16 cellular contexts compared by ENCODE assay signal in the genomic region with DNA sequence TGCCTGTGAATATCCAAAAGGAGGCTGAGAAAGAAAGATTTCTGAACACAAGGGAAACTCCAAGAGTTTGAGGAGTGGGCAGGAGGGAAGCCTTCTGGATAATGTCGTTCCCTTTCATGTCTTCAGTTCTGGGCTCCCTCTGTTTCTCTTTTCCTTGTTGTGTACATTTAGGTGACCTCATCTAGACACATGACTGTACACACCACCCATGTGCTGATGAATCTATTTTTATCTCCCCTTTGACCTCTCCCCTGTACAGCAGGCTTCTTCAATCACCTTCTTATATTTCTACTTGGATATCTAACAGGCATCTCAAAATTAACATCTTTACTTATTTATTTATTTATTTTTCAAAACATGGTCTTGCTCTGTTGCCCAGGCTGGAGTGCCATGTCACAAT.
DNase-seq lines count a peak whose midpoint lies in the region; ATAC-seq, FAIRE-seq and TF ChIP-seq lines count a peak whose summit lies in the region.
"Had no signal": no experiment of that assay in that cellular context is flagged by ENCODE, and none has a peak within 500 bp of the region (broad histone marks: within the 10 kb centered on the region; RNA-seq: fewer than 3 reads in every experiment).

No MANE protein-coding gene starts in this region.

- WGBS in HepG2 (ENCODE audit: low lambda C conversion rate): 20% methylated on average over 1 of the region's 1 CpG
- WGBS in right lobe of liver (ENCODE audit: insufficient coverage, low coverage, low lambda C conversion rate, missing lambda C conversion rate): 100% methylated on average over 1 of the region's 1 CpG

- H3K4me3 Mint-ChIP-seq in activated CD8-positive, alpha-beta T cell treated with anti-CD3 and anti-CD28 coated beads for 36 hours: no peak overlapping the region
- peak overlapping the region in 1 of 2 donors; percentile 79 for H3K4me3 Mint-ChIP-seq in effector memory CD8-positive, alpha-beta T cell
- H3K4me3 Mint-ChIP-seq: CD14-positive monocyte, GM23338 had no signal

- TF ChIP-seq POLR2A in HepG2 (IDR thresholded peaks at IDR 0.05; ENCODE audit: insufficient read depth in 1 of 2, low read depth in 2 of 2, low read length in 2 of 2) (no peak), right lobe of liver (IDR thresholded peaks at IDR 0.05) (no peak)

- H3K27me3 Mint-ChIP-seq in activated CD8-positive, alpha-beta T cell treated with anti-CD3 and anti-CD28 coated beads for 36 hours: no peaks in the 10 kb centered on the region
- no peaks in the 10 kb centered on the region for H3K27me3 Mint-ChIP-seq in effector memory CD8-positive, alpha-beta T cell

- CTCF ChIA-PET in HepG2 (lab: Yijun Ruan, JAX; ENCODE audit: low intra/inter-chr PET ratio, low total read pairs): no interaction called here
- CTCF ChIA-PET in activated CD8-positive, alpha-beta T cell treated with anti-CD3 and anti-CD28 coated beads for 36 hours (lab: Charles Lee): no interaction called here

- no peaks in the 10 kb centered on the region for H3K79me2 ChIP-seq in HepG2 (ENCODE audit: insufficient read depth, low read length)

- peak overlapping the region; percentile 46 for H3K27ac Mint-ChIP-seq in activated CD8-positive, alpha-beta T cell treated with anti-CD3 and anti-CD28 coated beads for 36 hours
- H3K27ac Mint-ChIP-seq in effector memory CD8-positive, alpha-beta T cell: peak overlapping the region; percentile 100
- H3K27ac Mint-ChIP-seq: CD14-positive monocyte, GM23338 had no signal

- POLR2A ChIA-PET in HepG2 (lab: Yijun Ruan, JAX): no interaction called here
- POLR2A ChIA-PET in activated CD8-positive, alpha-beta T cell treated with anti-CD3 and anti-CD28 coated beads for 36 hours (lab: Charles Lee): interaction anchor here (1.5 kb wide), 1 partner anchor 12 kb away, joined by 6 read pairs; no protein-coding TSS in a partner anchor

- BruUV-seq in HepG2 (replicated peaks; lab: Mats Ljungman, UMichigan): no TSS peak

- H3K36me3 Mint-ChIP-seq in activated CD8-positive, alpha-beta T cell treated with anti-CD3 and anti-CD28 coated beads for 36 hours (ENCODE audit: low read depth): no peaks in the 10 kb centered on the region
- H3K36me3 Mint-ChIP-seq in effector memory CD8-positive, alpha-beta T cell (ENCODE audit: insufficient read depth): peaks cover 14% of the 10 kb centered on the region
- H3K36me3 Mint-ChIP-seq: CD14-positive monocyte had no signal

- no peak for DNase-seq in HepG2 (ENCODE audit: low spot score)
- no peak for DNase-seq in right lobe of liver
- no peak for DNase-seq in activated CD8-positive, alpha-beta T cell treated with anti-CD3 and anti-CD28 coated beads for 36 hours
- DNase-seq in effector memory CD8-positive, alpha-beta T cell: no peak
- DNase-seq in stimulated activated naive CD4-positive, alpha-beta T cell (lab: John Stamatoyannopoulos, UW): no peak
- DNase-seq in mucosa of gallbladder (ENCODE audit: low spot score): no peak
- DNase-seq: GF-D8, MG63, NCI-H1105, NCI-H1694 treated with DMSO at 0.1 percent for 48 hours, NCI-H69, PC-3 had no signal

- H3K4me1 ChIP-seq in HepG2 (ENCODE audit: insufficient read depth, low read length) (no peaks in the 10 kb centered on the region), right lobe of liver (no peaks in the 10 kb centered on the region)

- no peaks in the 10 kb centered on the region for H3K36me3 ChIP-seq in HepG2 (replicated peaks in 1 of 2; ENCODE audit: control insufficient read depth in 1 of 2, insufficient read depth in 2 of 2, low read length in 2 of 2)
- no peaks in the 10 kb centered on the region for H3K36me3 ChIP-seq in right lobe of liver
- H3K36me3 ChIP-seq: MG63 had no signal

- peaks cover 25% of the 10 kb centered on the region for H3K4me1 Mint-ChIP-seq in activated CD8-positive, alpha-beta T cell treated with anti-CD3 and anti-CD28 coated beads for 36 hours (ENCODE audit: low read depth)
- H3K4me1 Mint-ChIP-seq in effector memory CD8-positive, alpha-beta T cell (ENCODE audit: low read depth in 2 of 2): peaks cover 39 to 44% of the 10 kb centered on the region in 2 donors
- H3K4me1 Mint-ChIP-seq: CD14-positive monocyte, GM23338 had no signal

- in situ Hi-C loops in HepG2 (cut with HindIII; ENCODE audit: extremely low pct_ligation_motif_present, low pct_unique_long_range_greater_than_20kb): no loop called here

- H3K4me3 ChIP-seq in HepG2 (replicated peaks in 1 of 3; ENCODE audit: insufficient read depth in 1 of 3, low read depth in 2 of 3, low read length in 3 of 3): no peak overlapping the region
- H3K4me3 ChIP-seq in right lobe of liver: no peak overlapping the region
- H3K4me3 ChIP-seq: GM23338, MG63 had no signal

- H3K9ac ChIP-seq in HepG2 (ENCODE audit: insufficient read depth, low read depth, low read length): no peak overlapping the region

- no peak for ATAC-seq in HepG2
- no peak for ATAC-seq in right lobe of liver
- no peak for ATAC-seq in activated CD8-positive, alpha-beta T cell treated with anti-CD3 and anti-CD28 coated beads for 36 hours
- no peak for ATAC-seq in effector memory CD8-positive, alpha-beta T cell (replicated peaks)
- ATAC-seq in GM21367 (IDR thresholded peaks at IDR 0.05; ENCODE audit: unreplicated experiment): no peak
- ATAC-seq: GM23338, PC-3 had no signal

- intact Hi-C loops in HepG2 (cut with micrococcal nuclease; ENCODE audit: unreplicated experiment): no loop called here
- intact Hi-C loops in right lobe of liver (cut with DNase I): no loop called here
- intact Hi-C loops in activated CD8-positive, alpha-beta T cell treated with anti-CD3 and anti-CD28 coated beads for 36 hours (cut with micrococcal nuclease): no loop called here

- H4K20me1 ChIP-seq in HepG2 (ENCODE audit: insufficient read depth, low read length): no peaks in the 10 kb centered on the region

- no peaks in the 10 kb centered on the region for H3K9me3 ChIP-seq in HepG2 (ENCODE audit: low read length)
- no peaks in the 10 kb centered on the region for H3K9me3 ChIP-seq in right lobe of liver
- H3K9me3 ChIP-seq: MG63 had no signal

- TF ChIP-seq EP300 in HepG2 (IDR thresholded peaks at IDR 0.05; ENCODE audit: low read depth in 2 of 2, low read length in 2 of 2) (no peak), HepG2 (CRISPR knock-in tag; IDR thresholded peaks at IDR 0.05; ENCODE audit: borderline replicate concordance) (no peak)

- no peak overlapping the region for H3K4me2 ChIP-seq in HepG2 (ENCODE audit: low read depth, low read length)
- H3K4me2 ChIP-seq: GM23338 had no signal

- FAIRE-seq in HepG2 (lab: Jason Lieb, UNC): no peak
- FAIRE-seq: HTR-8/SVneo had no signal

- TF ChIP-seq RAD21 in HepG2 (CRISPR knock-in tag; IDR thresholded peaks at IDR 0.05): no peak

- H3K9me3 Mint-ChIP-seq in activated CD8-positive, alpha-beta T cell treated with anti-CD3 and anti-CD28 coated beads for 36 hours: peaks cover 4% of the 10 kb centered on the region
- H3K9me3 Mint-ChIP-seq in effector memory CD8-positive, alpha-beta T cell: no peaks in the 10 kb centered on the region
- H3K9me3 Mint-ChIP-seq: GM23338 had no signal

- H3K27ac ChIP-seq in HepG2 (ENCODE audit: extremely low read length, insufficient read depth, low read length) (no peak overlapping the region), right lobe of liver (no peak overlapping the region)

- H3K27me3 ChIP-seq in HepG2 (ENCODE audit: control insufficient read depth in 1 of 2, insufficient read depth in 2 of 2, low read length in 2 of 2) (no peaks in the 10 kb centered on the region), right lobe of liver (no peaks in the 10 kb centered on the region)
- H3K27me3 ChIP-seq: MG63 had no signal

- TF ChIP-seq CTCF in HepG2 (CRISPR knock-in tag; IDR thresholded peaks at IDR 0.05) (no peak), right lobe of liver (IDR thresholded peaks at IDR 0.05) (no peak)
- no peak for TF ChIP-seq CTCF in activated CD8-positive, alpha-beta T cell treated with anti-CD3 and anti-CD28 coated beads for 36 hours (IDR thresholded peaks at IDR 0.05)

- H2AFZ ChIP-seq in HepG2 (ENCODE audit: low read length): no peak overlapping the region
- H2AFZ ChIP-seq: GM23338 had no signal

TF ChIP-seq in HepG2, 621 proteins besides CTCF, POLR2A, EP300 and RAD21:
- TF ChIP-seq ZNF382 (CRISPR knock-in tag; IDR thresholded peaks at IDR 0.05; ENCODE audit: borderline replicate concordance) (no peak), ZNF543 (CRISPR knock-in tag; IDR thresholded peaks at IDR 0.05) (no peak)
- TF ChIP-seq, protein P1, sequence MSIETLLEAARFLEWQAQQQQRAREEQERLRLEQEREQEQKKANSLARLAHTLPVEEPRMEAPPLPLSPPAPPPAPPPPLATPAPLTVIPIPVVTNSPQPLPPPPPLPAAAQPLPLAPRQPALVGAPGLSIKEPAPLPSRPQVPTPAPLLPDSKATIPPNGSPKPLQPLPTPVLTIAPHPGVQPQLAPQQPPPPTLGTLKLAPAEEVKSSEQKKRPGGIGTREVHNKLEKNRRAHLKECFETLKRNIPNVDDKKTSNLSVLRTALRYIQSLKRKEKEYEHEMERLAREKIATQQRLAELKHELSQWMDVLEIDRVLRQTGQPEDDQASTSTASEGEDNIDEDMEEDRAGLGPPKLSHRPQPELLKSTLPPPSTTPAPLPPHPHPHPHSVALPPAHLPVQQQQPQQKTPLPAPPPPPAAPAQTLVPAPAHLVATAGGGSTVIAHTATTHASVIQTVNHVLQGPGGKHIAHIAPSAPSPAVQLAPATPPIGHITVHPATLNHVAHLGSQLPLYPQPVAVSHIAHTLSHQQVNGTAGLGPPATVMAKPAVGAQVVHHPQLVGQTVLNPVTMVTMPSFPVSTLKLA (IDR thresholded peaks at IDR 0.05): peak; percentile 40
